22 cellular contexts compared by ENCODE assay signal in the genomic region with DNA sequence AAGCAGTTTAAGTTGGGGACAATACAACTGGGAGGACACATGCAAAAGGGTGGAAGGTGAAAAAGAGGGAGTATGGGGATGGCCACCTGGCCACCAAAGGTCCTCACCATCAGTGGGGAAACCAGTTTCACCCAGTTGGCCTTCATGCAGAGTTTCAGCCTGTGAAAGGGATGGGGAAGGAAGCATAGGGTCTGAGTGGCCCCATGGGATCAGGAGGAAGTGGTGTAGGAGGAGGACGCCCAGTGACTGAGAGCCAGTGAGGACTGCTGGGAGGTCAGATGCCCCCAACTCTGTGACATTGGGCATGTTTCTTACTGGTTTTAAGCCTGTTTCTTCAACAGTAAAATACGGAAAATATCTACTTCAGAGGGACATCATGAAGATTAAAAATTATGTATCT. TPM values are rescaled to one million over a fixed set of nuclear protein-coding genes. Genes with fewer than 3 reads are reported as not detected.
DNase-seq lines count a peak whose midpoint lies in the region; ATAC-seq and TF ChIP-seq lines count a peak whose summit lies in the region.
"Had no signal": no experiment of that assay in that cellular context is flagged by ENCODE, and none has a peak within 500 bp of the region (broad histone marks: within the 10 kb centered on the region; RNA-seq: fewer than 3 reads in every experiment).

No MANE protein-coding gene starts in this region.

- peak overlapping the region in 2 of 3 donors; percentile 45 to 82 for H3K27ac Mint-ChIP-seq in CD4-positive, CD25-positive, alpha-beta regulatory T cell
- H3K27ac Mint-ChIP-seq: activated naive CD8-positive, alpha-beta T cell treated with anti-CD3 and anti-CD28 coated beads for 36 hours; activated T-helper 2 cell treated with anti-CD3 and anti-CD28 coated beads, Interferon-gamma antibody, Interleukin-2, Interleukin-4, amounts not matched to agents 10 μg/mL and 5 μg/mL and 100 μg/mL, durations not matched to agents 14 hours and 24 hours and 36 hours had no signal

- TF ChIP-seq POLR2A in gastrocnemius medialis (IDR thresholded peaks at IDR 0.05), result no peak

- no peak for TF ChIP-seq CTCF in left lung (IDR thresholded peaks at IDR 0.05)
- TF ChIP-seq CTCF in gastrocnemius medialis (IDR thresholded peaks at IDR 0.05 in 4 of 5, conservative IDR thresholded peaks at IDR 0.05 in 1 of 5), result no peak

- H3K27me3 Mint-ChIP-seq in CD4-positive, CD25-positive, alpha-beta regulatory T cell, result no peaks in the 10 kb centered on the region
- H3K27me3 Mint-ChIP-seq: activated naive CD8-positive, alpha-beta T cell treated with anti-CD3 and anti-CD28 coated beads for 36 hours; central memory CD8-positive, alpha-beta T cell; T-helper 17 cell had no signal

- in situ Hi-C loops in gastrocnemius medialis (cut with MboI; ENCODE audit: low sequenced_read_pairs in 4 of 4), result no loop called here

- intact Hi-C loops in left lung (cut with DNase I) (no loop called here), gastrocnemius medialis (cut with DNase I; ENCODE audit: low total_unique reads) (no loop called here)

- H3K36me3 ChIP-seq in CD4-positive, CD25-positive, alpha-beta regulatory T cell (ENCODE audit: control insufficient read depth, insufficient read depth, low read length), result no peaks in the 10 kb centered on the region
- H3K36me3 ChIP-seq in left lung (no peaks in the 10 kb centered on the region), gastrocnemius medialis (no peaks in the 10 kb centered on the region)

- peak; percentile 40 for DNase-seq in Ammon's horn (ENCODE audit: low spot score)
- DNase-seq in CD4-positive, CD25-positive, alpha-beta regulatory T cell, result no peak
- DNase-seq in MV-4-11 (lab: John Stamatoyannopoulos, UW), result peak; percentile 48
- DNase-seq in left lung, result peak in 1 of 2 donors; percentile 61
- DNase-seq in AG08396 (ENCODE audit: low spot score), result no peak
- DNase-seq in gastrocnemius medialis, result no peak
- DNase-seq: activated CD4-positive, alpha-beta T cell treated with anti-CD3 and anti-CD28 coated beads, Interleukin-2, amount 50 U/mL, for 4 hours; activated CD8-positive, alpha-beta memory T cell treated with anti-CD3 and anti-CD28 coated beads, Interleukin-2, amount 50 U/mL, for 48 hours; activated naive CD8-positive, alpha-beta T cell treated with anti-CD3 and anti-CD28 coated beads for 36 hours; EL; NCI-H748 treated with DMSO at 0.1 percent for 48 hours; PC-3; SHP77; stimulated activated CD4-positive, alpha-beta T cell treated with anti-CD3 and anti-CD28 coated beads, Interleukin-2, amount 100 ng/mL, for 48 hours; T-helper 17 cell had no signal

- H3K9me3 Mint-ChIP-seq in CD4-positive, CD25-positive, alpha-beta regulatory T cell, result no peaks in the 10 kb centered on the region
- H3K9me3 Mint-ChIP-seq: activated naive CD8-positive, alpha-beta T cell treated with anti-CD3 and anti-CD28 coated beads for 36 hours; activated T-helper 2 cell treated with anti-CD3 and anti-CD28 coated beads, Interferon-gamma antibody, Interleukin-2, Interleukin-4, amounts not matched to agents 10 μg/mL and 5 μg/mL and 100 μg/mL, durations not matched to agents 14 hours and 24 hours and 36 hours; central memory CD8-positive, alpha-beta T cell had no signal

- no peak overlapping the region for H3K4me3 ChIP-seq in CD4-positive, CD25-positive, alpha-beta regulatory T cell (ENCODE audit: low read depth, low read length)
- H3K4me3 ChIP-seq in left lung, result no peak overlapping the region
- no peak overlapping the region for H3K4me3 ChIP-seq in gastrocnemius medialis
- H3K4me3 ChIP-seq: smooth muscle cell had no signal

- no peak overlapping the region for H3K27ac ChIP-seq in CD4-positive, CD25-positive, alpha-beta regulatory T cell (ENCODE audit: insufficient read depth, low read length, poor library complexity, severe bottlenecking)
- peak overlapping the region in 1 of 2 donors; percentile 77 for H3K27ac ChIP-seq in left lung
- H3K27ac ChIP-seq in gastrocnemius medialis, result no peak overlapping the region

- H3K4me1 ChIP-seq in CD4-positive, CD25-positive, alpha-beta regulatory T cell (ENCODE audit: control insufficient read depth, insufficient read depth, low read length, poor library complexity, severe bottlenecking), result peaks cover 12% of the 10 kb centered on the region
- H3K4me1 ChIP-seq in left lung (peaks cover 0 to 51% of the 10 kb centered on the region in 2 donors), gastrocnemius medialis (no peaks in the 10 kb centered on the region)

- peaks cover 11 to 23% (median 17%) of the 10 kb centered on the region in 4 donors for H3K4me1 Mint-ChIP-seq in CD4-positive, CD25-positive, alpha-beta regulatory T cell

- no peak for ATAC-seq in CD4-positive, CD25-positive, alpha-beta regulatory T cell (ENCODE audit: low read depth in 2 of 2)
- ATAC-seq in left lung, result peak; percentile 62
- ATAC-seq in HG02938 (IDR thresholded peaks at IDR 0.05; ENCODE audit: unreplicated experiment), result no peak
- no peak for ATAC-seq in gastrocnemius medialis
- ATAC-seq in GM21825 (IDR thresholded peaks at IDR 0.05; ENCODE audit: unreplicated experiment), result no peak
- ATAC-seq: PC-3 had no signal

- H3K9me3 ChIP-seq in CD4-positive, CD25-positive, alpha-beta regulatory T cell (ENCODE audit: control insufficient read depth in 2 of 2, low read length in 2 of 2), result no peaks in the 10 kb centered on the region
- no peaks in the 10 kb centered on the region for H3K9me3 ChIP-seq in left lung
- no peaks in the 10 kb centered on the region for H3K9me3 ChIP-seq in gastrocnemius medialis

- no peaks in the 10 kb centered on the region for H3K27me3 ChIP-seq in CD4-positive, CD25-positive, alpha-beta regulatory T cell (ENCODE audit: control insufficient read depth, insufficient read depth, low read length)
- H3K27me3 ChIP-seq in left lung, result no peaks in the 10 kb centered on the region
- no peaks in the 10 kb centered on the region for H3K27me3 ChIP-seq in gastrocnemius medialis

- no peaks in the 10 kb centered on the region for H3K36me3 Mint-ChIP-seq in CD4-positive, CD25-positive, alpha-beta regulatory T cell

- H3K4me3 Mint-ChIP-seq in CD4-positive, CD25-positive, alpha-beta regulatory T cell, result no peak overlapping the region
- H3K4me3 Mint-ChIP-seq: activated naive CD8-positive, alpha-beta T cell treated with anti-CD3 and anti-CD28 coated beads for 36 hours; central memory CD8-positive, alpha-beta T cell; T-helper 17 cell had no signal

RNA-seq across cellular contexts. Expression of gene BCL2A1, which starts 16.3 kb away (rescaled TPM):
- 12.9 TPM for total RNA-seq in CD4-positive, CD25-positive, alpha-beta regulatory T cell
- polyA plus RNA-seq in CD4-positive, CD25-positive, alpha-beta regulatory T cell, result 10 to 100 TPM; 12.3 to 25.4 (median 19.7) TPM
- 10 to 100 TPM; 28.7 to 99.2 TPM for total RNA-seq in left lung
- 1 to 10 TPM in 1 of 4 donors, not detected in 3; 3.8 TPM for total RNA-seq in gastrocnemius medialis
- total RNA-seq: astrocyte, MCF 10A had no signal

RNA-seq across cellular contexts. Expression of gene MTHFS, which starts 57.8 kb away (rescaled TPM):
- total RNA-seq in CD4-positive, CD25-positive, alpha-beta regulatory T cell, result 12.6 TPM
- polyA plus RNA-seq in CD4-positive, CD25-positive, alpha-beta regulatory T cell, result 10 to 100 TPM; 75.8 to 88.5 (median 81.9) TPM
- total RNA-seq in left lung (10 to 100 TPM; 30.5 to 40.1 TPM), gastrocnemius medialis (10 to 100 TPM in 3 of 4 donors, 1 to 10 TPM in 1; 7.0 to 16.7 (median 14.6) TPM)

Comparison
In these comparisons a context has a peak if more than half of its experiments do, and no peak if none do; other contexts are left out.
1. DNase-seq: peak in Ammon's horn (single experiment) and MV-4-11 (single experiment); none in CD4-positive, CD25-positive, alpha-beta regulatory T cell (0 of 3), AG08396 (single experiment) and gastrocnemius medialis (0 of 2).